8 cellular contexts compared by ENCODE assay signal in the genomic region with DNA sequence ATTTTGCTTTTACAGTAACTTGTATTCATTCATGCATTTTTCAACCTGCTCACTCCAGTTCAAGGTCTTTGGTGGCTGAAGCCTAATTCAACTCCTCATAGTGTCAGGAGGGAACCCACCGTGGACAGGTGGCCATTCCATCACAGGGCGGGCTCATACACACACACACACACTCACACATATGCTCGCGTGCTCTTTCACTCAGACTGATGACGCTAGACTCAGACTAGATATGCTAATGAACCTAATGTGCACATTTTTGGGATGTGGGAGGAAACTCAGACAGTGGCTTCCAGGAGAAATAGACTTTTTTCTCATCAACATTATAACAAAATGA. TPM values are rescaled to one million over a fixed set of nuclear protein-coding genes. Genes with fewer than 3 reads are reported as not detected.
A peak's percentile ranks its signal among the peaks of the same experiment; 100 is the strongest.
DNase-seq lines count a peak whose midpoint lies in the region; ATAC-seq and TF ChIP-seq lines count a peak whose summit lies in the region.

No MANE protein-coding gene starts in this region.

- in situ Hi-C loops in mammary epithelial cell (cut with MboI; ENCODE audit: low sequenced_read_pairs in 2 of 2), result no loop called here

- dilution Hi-C loops in mammary epithelial cell (cut with HindIII; ENCODE audit: low sequenced_read_pairs), result no loop called here

- BruUV-seq in mammary epithelial cell (replicated peaks; lab: Mats Ljungman, UMichigan), result no TSS peak

- no peaks in the 10 kb centered on the region for H4K20me1 ChIP-seq in mammary epithelial cell (ENCODE audit: insufficient read depth, low read length)

- no peak overlapping the region for H3K9ac ChIP-seq in mammary epithelial cell (ENCODE audit: insufficient read depth, low read length)

- no peak overlapping the region for H3K27ac ChIP-seq in mammary epithelial cell (ENCODE audit: insufficient read depth, low read depth, low read length)
- H3K27ac ChIP-seq in lower lobe of right lung, result peak overlapping the region; percentile 91
- peak overlapping the region; percentile 85 to 87 for H3K27ac ChIP-seq in tibial artery

- 17% methylated on average over 5 of the region's 5 CpGs for WGBS in mammary epithelial cell (ENCODE audit: low coverage, missing lambda C conversion rate)

- H2AFZ ChIP-seq in mammary epithelial cell (ENCODE audit: low read depth, low read length), result peak overlapping the region; percentile 96

- intact Hi-C loops in mammary epithelial cell (cut with micrococcal nuclease) (no loop called here), lower lobe of right lung (cut with DNase I) (no loop called here), tibial artery (cut with DNase I; ENCODE audit: low total_unique reads) (loop anchor here (10.0 kb wide), 1 partner anchor 148 kb away; no protein-coding TSS in a partner anchor)

- ATAC-seq in GM19035 (IDR thresholded peaks at IDR 0.05; ENCODE audit: unreplicated experiment) (peak; percentile 31), lower lobe of right lung (peak; percentile 48 to 70)

- H3K79me2 ChIP-seq in mammary epithelial cell (ENCODE audit: insufficient read depth, low read length), result no peaks in the 10 kb centered on the region

- CTCF ChIA-PET in mammary epithelial cell (lab: Charles Lee; ENCODE audit: low non-redundant PET), result no interaction called here

- peak overlapping the region; percentile 47 to 56 (median 54) for H3K4me3 ChIP-seq in mammary epithelial cell (replicated peaks in 1 of 3; ENCODE audit: insufficient read depth in 1 of 3, low read depth in 2 of 3, low read length in 3 of 3)
- peak overlapping the region; percentile 81 for H3K4me3 ChIP-seq in lower lobe of right lung
- peak overlapping the region; percentile 77 to 83 for H3K4me3 ChIP-seq in tibial artery

- peak overlapping the region; percentile 86 for H3K4me2 ChIP-seq in mammary epithelial cell (ENCODE audit: insufficient read depth, low read depth, low read length)

- peak; percentile 46 for DNase-seq in Ammon's horn (ENCODE audit: low spot score)
- DNase-seq in NCI-H524 treated with DMSO at 0.1 percent for 48 hours (lab: John Stamatoyannopoulos, UW), result peak; percentile 49
- no peak for DNase-seq in mammary epithelial cell
- DNase-seq in lower lobe of right lung, result no peak
- DNase-seq in tibial artery, result no peak
- DNase-seq in SIG-M5 treated with dmso at 0.1 percent for 504 hours (lab: John Stamatoyannopoulos, UW; ENCODE audit: unreplicated experiment), result no peak
- no peak for DNase-seq in NCI-H2107 treated with DMSO at 0.1 percent for 48 hours (lab: John Stamatoyannopoulos, UW; ENCODE audit: unreplicated experiment)

- peaks cover 12% of the 10 kb centered on the region for H3K4me1 ChIP-seq in mammary epithelial cell (ENCODE audit: insufficient read depth, low read length)
- H3K4me1 ChIP-seq in lower lobe of right lung, result peaks cover 14% of the 10 kb centered on the region
- peaks cover 0 to 17% (median 8%) of the 10 kb centered on the region in 4 donors for H3K4me1 ChIP-seq in tibial artery

- H3K36me3 ChIP-seq in mammary epithelial cell (ENCODE audit: insufficient read depth, low read length) (no peaks in the 10 kb centered on the region), lower lobe of right lung (no peaks in the 10 kb centered on the region), tibial artery (no peaks in the 10 kb centered on the region)

- H3K9me3 ChIP-seq in mammary epithelial cell (replicated peaks; ENCODE audit: insufficient read depth, low read length) (no peaks in the 10 kb centered on the region), lower lobe of right lung (peaks cover 6% of the 10 kb centered on the region), tibial artery (peaks cover 0 to 4% (median 0%) of the 10 kb centered on the region in 3 donors)

- TF ChIP-seq CTCF in mammary epithelial cell (conservative IDR thresholded peaks at IDR 0.05 in 1 of 2, IDR thresholded peaks at IDR 0.05 in 1 of 2; ENCODE audit: extremely low read depth in 1 of 2, insufficient read depth in 1 of 2, low read depth in 1 of 2, low read length in 2 of 2) (no peak), lower lobe of right lung (IDR thresholded peaks at IDR 0.05) (no peak), tibial artery (IDR thresholded peaks at IDR 0.05) (no peak)

- H3K27me3 ChIP-seq in mammary epithelial cell (ENCODE audit: insufficient read depth, low read length) (no peaks in the 10 kb centered on the region), lower lobe of right lung (ENCODE audit: low read depth) (no peaks in the 10 kb centered on the region), tibial artery (no peaks in the 10 kb centered on the region)

RNA-seq across cellular contexts. Expression of a gene that starts 56.7 kb away (rescaled TPM):
- total RNA-seq in mammary epithelial cell (10 to 100 TPM; 45.3 to 49.2 TPM), lower lobe of right lung (46.6 TPM)
- 46.7 TPM for polyA plus RNA-seq in mammary epithelial cell
- polyA minus RNA-seq in mammary epithelial cell, result 69.3 TPM

Comparison
In these comparisons a context has a peak if more than half of its experiments do, and no peak if none do; other contexts are left out.
1. DNase-seq: peak in Ammon's horn (single experiment) and NCI-H524 treated with DMSO at 0.1 percent for 48 hours (single experiment); none in mammary epithelial cell (single experiment), lower lobe of right lung (single experiment), tibial artery (0 of 2), SIG-M5 treated with dmso at 0.1 percent for 504 hours (single experiment) and NCI-H2107 treated with DMSO at 0.1 percent for 48 hours (single experiment).
2. Peak in every context shown above with its lines, with median percentiles within 50 percentile points of each other: H3K4me3 ChIP-seq.